Comparison of ENCODE assay signal across 1 cellular context in genomic region chrX:153610834-153611209, GRCh38.
TF ChIP-seq lines count a peak whose summit lies in the region.

No MANE protein-coding gene starts in this region.

TF ChIP-seq in liver, 16 proteins besides CTCF, POLR2A, EP300 and RAD21 (continued from another document):
- no peak for TF ChIP-seq ZBTB33 (IDR thresholded peaks at IDR 0.05)
